Comparison of ENCODE assay signal across 8 cellular contexts in genomic region chr10:97428572-97428981, GRCh38. TPM values are rescaled to one million over a fixed set of nuclear protein-coding genes. Genes with fewer than 3 reads are reported as not detected.
A peak's percentile ranks its signal among the peaks of the same experiment; 100 is the strongest.
DNase-seq lines count a peak whose midpoint lies in the region; ATAC-seq and TF ChIP-seq lines count a peak whose summit lies in the region.

No MANE protein-coding gene starts in this region.

- peak overlapping the region; percentile 89 for H3K27ac Mint-ChIP-seq in CD4-positive, alpha-beta T cell

- peak overlapping the region; percentile 47 for H3K27ac ChIP-seq in CD4-positive, alpha-beta T cell (ENCODE audit: low read depth, low read length)
- H3K27ac ChIP-seq in adrenal gland (peak overlapping the region in 4 of 5 donors; percentile 20 to 95 (median 58)), mucosa of rectum (ENCODE audit: low read depth in 2 of 2, low read length in 2 of 2) (peak overlapping the region; percentile 27 to 38)

- no peak for ATAC-seq in CD4-positive, alpha-beta T cell (ENCODE audit: poor library complexity)
- ATAC-seq in HG03342 (IDR thresholded peaks at IDR 0.05; ENCODE audit: unreplicated experiment) (no peak), HG03280 (IDR thresholded peaks at IDR 0.05; ENCODE audit: unreplicated experiment) (no peak)

- H3K4me1 Mint-ChIP-seq in CD4-positive, alpha-beta T cell (ENCODE audit: low read depth) = peaks cover 42% of the 10 kb centered on the region

- DNase-seq in CD4-positive, alpha-beta T cell = peak in 1 of 10 experiments; percentile 29
- DNase-seq in MG63 = no peak
- no peak for DNase-seq in adrenal gland
- no peak for DNase-seq in 8988T
- DNase-seq in LoVo (ENCODE audit: low spot score) = no peak

- no peaks in the 10 kb centered on the region for H3K27me3 Mint-ChIP-seq in CD4-positive, alpha-beta T cell

- H3K4me3 ChIP-seq in MG63 (peak overlapping the region; percentile 97), adrenal gland (peak overlapping the region in 1 of 4 donors; percentile 87), mucosa of rectum (ENCODE audit: low read length in 2 of 2) (peak overlapping the region; percentile 11 to 48)

- no peak for TF ChIP-seq POLR2A in adrenal gland (IDR thresholded peaks at IDR 0.05)

- POLR2A ChIA-PET in CD4-positive, alpha-beta T cell (lab: Charles Lee) = no interaction called here

- H3K4me1 ChIP-seq in adrenal gland (replicated peaks in 1 of 2) = peaks cover 12 to 43% of the 10 kb centered on the region in 2 donors
- peaks cover 20 to 21% of the 10 kb centered on the region in 2 donors for H3K4me1 ChIP-seq in mucosa of rectum (ENCODE audit: control insufficient read depth in 2 of 2, insufficient read depth in 2 of 2, low read length in 2 of 2)

- peaks cover 57% of the 10 kb centered on the region for H3K36me3 Mint-ChIP-seq in CD4-positive, alpha-beta T cell (ENCODE audit: low read depth)

- no peak for TF ChIP-seq CTCF in CD4-positive, alpha-beta T cell (IDR thresholded peaks at IDR 0.05)
- no peak for TF ChIP-seq CTCF in adrenal gland (IDR thresholded peaks at IDR 0.05)

- peak overlapping the region; percentile 81 for H3K4me3 Mint-ChIP-seq in CD4-positive, alpha-beta T cell

- CTCF ChIA-PET in CD4-positive, alpha-beta T cell (lab: Charles Lee) = no interaction called here

- intact Hi-C loops in CD4-positive, alpha-beta T cell (cut with DNase I, micrococcal nuclease) = loop anchor here in 1 of 2 experiments (10.0 kb wide), 1 partner anchor 706 kb away; the partner anchor contains the start of gene R3HCC1L
- intact Hi-C loops in adrenal gland (cut with DNase I) = no loop called here

- 56 to 71% (median 66%) methylated on average over 4 of the region's 4 CpGs for WGBS in adrenal gland, 4 donors

- H3K36me3 ChIP-seq in MG63 (peaks cover 61% of the 10 kb centered on the region), adrenal gland (replicated peaks in 1 of 2) (peaks cover 0 to 33% of the 10 kb centered on the region in 2 donors), mucosa of rectum (ENCODE audit: control insufficient read depth in 2 of 2, insufficient read depth in 2 of 2, low read length in 2 of 2) (peaks cover 25 to 26% of the 10 kb centered on the region in 2 donors)

- H3K9ac ChIP-seq in mucosa of rectum (ENCODE audit: low read depth in 1 of 2, low read length in 2 of 2) = peak overlapping the region in 1 of 2 donors; percentile 29

- no peaks in the 10 kb centered on the region for H3K9me3 Mint-ChIP-seq in CD4-positive, alpha-beta T cell

- no peaks in the 10 kb centered on the region for H3K9me3 ChIP-seq in CD4-positive, alpha-beta T cell (ENCODE audit: control insufficient read depth, low read length)
- H3K9me3 ChIP-seq in MG63 (no peaks in the 10 kb centered on the region), adrenal gland (replicated peaks in 1 of 3) (no peaks in the 10 kb centered on the region), mucosa of rectum (ENCODE audit: control insufficient read depth in 2 of 2, low read length in 2 of 2) (no peaks in the 10 kb centered on the region)

- no peaks in the 10 kb centered on the region for H3K27me3 ChIP-seq in CD4-positive, alpha-beta T cell (ENCODE audit: control insufficient read depth, insufficient read depth, low read length)
- H3K27me3 ChIP-seq in MG63 (no peaks in the 10 kb centered on the region), adrenal gland (no peaks in the 10 kb centered on the region), mucosa of rectum (ENCODE audit: control insufficient read depth in 2 of 2, insufficient read depth in 2 of 2, low read length in 2 of 2) (no peaks in the 10 kb centered on the region)

RNA-seq across cellular contexts. Expression of gene PGAM1, which starts 2.6 kb away (rescaled TPM):
- total RNA-seq in CD4-positive, alpha-beta T cell = 10 to 100 TPM; 50.7 to 55.5 TPM
- total RNA-seq in MG63 (2014; rRNA removed; shearing (Covaris generic); ENCODE audit: low replicate concordance) = 577 and 749 TPM in 2 replicates
- total RNA-seq in adrenal gland = 100 to 1,000 TPM; 307 to 578 (median 398) TPM
- 100 to 1,000 TPM in 1 of 3 donors, 10 to 100 TPM in 2; 55.4 to 627 (median 84.4) TPM for polyA plus RNA-seq in adrenal gland

RNA-seq across cellular contexts. Expression of gene EXOSC1, which starts 17.2 kb away (rescaled TPM):
- total RNA-seq in CD4-positive, alpha-beta T cell = 10 to 100 TPM; 28.8 to 29.7 TPM
- total RNA-seq in MG63 (2014; rRNA removed; shearing (Covaris generic); ENCODE audit: low replicate concordance) = 42.8 and 45.6 TPM in 2 replicates
- total RNA-seq in adrenal gland = 10 to 100 TPM; 22.3 to 95.8 (median 32.6) TPM
- polyA plus RNA-seq in adrenal gland = 10 to 100 TPM; 38.3 to 46.7 (median 38.5) TPM

RNA-seq across cellular contexts. Expression of gene ZDHHC16, which starts 17.4 kb away (rescaled TPM):
- 1 to 10 TPM; 6.2 to 6.5 TPM for total RNA-seq in CD4-positive, alpha-beta T cell
- 40.4 and 41.5 TPM in 2 replicates for total RNA-seq in MG63 (2014; rRNA removed; shearing (Covaris generic); ENCODE audit: low replicate concordance)
- total RNA-seq in adrenal gland = 10 to 100 TPM; 18.8 to 42.0 (median 24.3) TPM
- 10 to 100 TPM; 30.9 to 41.1 (median 38.4) TPM for polyA plus RNA-seq in adrenal gland

RNA-seq across cellular contexts. Expression of gene RRP12, which starts 27.4 kb away (rescaled TPM):
- total RNA-seq in CD4-positive, alpha-beta T cell = 10 to 100 TPM; 84.2 to 87.6 TPM
- 19.0 and 34.7 TPM in 2 replicates for total RNA-seq in MG63 (2014; rRNA removed; shearing (Covaris generic); ENCODE audit: low replicate concordance)
- total RNA-seq in adrenal gland = 10 to 100 TPM; 13.3 to 56.9 (median 27.6) TPM
- 10 to 100 TPM; 27.2 to 42.9 (median 35.6) TPM for polyA plus RNA-seq in adrenal gland

Comparison
In these comparisons a context has a peak if more than half of its experiments do, and no peak if none do; other contexts are left out.
1. RNA of gene PGAM1, which starts 2.6 kb away (total RNA-seq): 577 to 749 TPM in MG63 and 307 to 578 TPM in adrenal gland; 50.7 to 55.5 TPM in CD4-positive, alpha-beta T cell; every median in the first group is over 4 times any median in the second.
2. Peak in every context shown above with its lines, with median percentiles within 50 percentile points of each other: H3K27ac ChIP-seq.